2 cellular contexts compared by ENCODE assay signal in the genomic region with DNA sequence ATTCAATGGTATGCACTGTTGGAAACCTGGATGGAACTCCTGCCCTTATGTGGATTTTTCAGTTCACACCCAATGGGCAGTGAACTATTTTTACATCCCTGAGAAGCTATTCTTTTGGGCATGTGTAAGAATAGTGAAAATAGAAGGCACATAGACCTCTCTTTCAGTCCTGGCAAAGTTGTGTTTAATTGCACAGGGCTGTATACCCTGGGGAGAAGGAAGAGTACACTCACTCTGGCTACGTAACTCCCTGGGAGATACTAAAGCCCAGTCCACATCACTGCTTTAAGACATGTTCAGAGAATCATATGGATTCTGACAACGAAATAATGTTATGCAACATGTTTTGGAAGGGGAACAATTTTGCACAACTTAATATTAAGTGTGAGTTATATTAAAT.
TF ChIP-seq lines count a peak whose summit lies in the region.

No MANE protein-coding gene starts in this region.

TF ChIP-seq in GM12878, 131 proteins besides CTCF, POLR2A, EP300 and RAD21:
- TF ChIP-seq PML (IDR thresholded peaks at IDR 0.05; ENCODE audit: low read length) (no peak), KAT2A (conservative IDR thresholded peaks at IDR 0.05; ENCODE audit: control insufficient read depth, low read depth, low read length) (no peak), IRF4 (IDR thresholded peaks at IDR 0.05; ENCODE audit: low read depth, low read length) (no peak), FOS (IDR thresholded peaks at IDR 0.05; ENCODE audit: borderline replicate concordance, extremely low read depth, insufficient read length) (no peak), NFYA (IDR thresholded peaks at IDR 0.05; ENCODE audit: borderline replicate concordance, low read depth, low read length) (no peak), TCF3 (IDR thresholded peaks at IDR 0.05; ENCODE audit: borderline replicate concordance, insufficient read depth, low read depth, low read length) (no peak)
- TF ChIP-seq, protein P1, sequence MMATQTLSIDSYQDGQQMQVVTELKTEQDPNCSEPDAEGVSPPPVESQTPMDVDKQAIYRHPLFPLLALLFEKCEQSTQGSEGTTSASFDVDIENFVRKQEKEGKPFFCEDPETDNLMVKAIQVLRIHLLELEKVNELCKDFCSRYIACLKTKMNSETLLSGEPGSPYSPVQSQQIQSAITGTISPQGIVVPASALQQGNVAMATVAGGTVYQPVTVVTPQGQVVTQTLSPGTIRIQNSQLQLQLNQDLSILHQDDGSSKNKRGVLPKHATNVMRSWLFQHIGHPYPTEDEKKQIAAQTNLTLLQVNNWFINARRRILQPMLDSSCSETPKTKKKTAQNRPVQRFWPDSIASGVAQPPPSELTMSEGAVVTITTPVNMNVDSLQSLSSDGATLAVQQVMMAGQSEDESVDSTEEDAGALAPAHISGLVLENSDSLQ (IDR thresholded peaks at IDR 0.05) = no peak
- TF ChIP-seq, protein P2, sequence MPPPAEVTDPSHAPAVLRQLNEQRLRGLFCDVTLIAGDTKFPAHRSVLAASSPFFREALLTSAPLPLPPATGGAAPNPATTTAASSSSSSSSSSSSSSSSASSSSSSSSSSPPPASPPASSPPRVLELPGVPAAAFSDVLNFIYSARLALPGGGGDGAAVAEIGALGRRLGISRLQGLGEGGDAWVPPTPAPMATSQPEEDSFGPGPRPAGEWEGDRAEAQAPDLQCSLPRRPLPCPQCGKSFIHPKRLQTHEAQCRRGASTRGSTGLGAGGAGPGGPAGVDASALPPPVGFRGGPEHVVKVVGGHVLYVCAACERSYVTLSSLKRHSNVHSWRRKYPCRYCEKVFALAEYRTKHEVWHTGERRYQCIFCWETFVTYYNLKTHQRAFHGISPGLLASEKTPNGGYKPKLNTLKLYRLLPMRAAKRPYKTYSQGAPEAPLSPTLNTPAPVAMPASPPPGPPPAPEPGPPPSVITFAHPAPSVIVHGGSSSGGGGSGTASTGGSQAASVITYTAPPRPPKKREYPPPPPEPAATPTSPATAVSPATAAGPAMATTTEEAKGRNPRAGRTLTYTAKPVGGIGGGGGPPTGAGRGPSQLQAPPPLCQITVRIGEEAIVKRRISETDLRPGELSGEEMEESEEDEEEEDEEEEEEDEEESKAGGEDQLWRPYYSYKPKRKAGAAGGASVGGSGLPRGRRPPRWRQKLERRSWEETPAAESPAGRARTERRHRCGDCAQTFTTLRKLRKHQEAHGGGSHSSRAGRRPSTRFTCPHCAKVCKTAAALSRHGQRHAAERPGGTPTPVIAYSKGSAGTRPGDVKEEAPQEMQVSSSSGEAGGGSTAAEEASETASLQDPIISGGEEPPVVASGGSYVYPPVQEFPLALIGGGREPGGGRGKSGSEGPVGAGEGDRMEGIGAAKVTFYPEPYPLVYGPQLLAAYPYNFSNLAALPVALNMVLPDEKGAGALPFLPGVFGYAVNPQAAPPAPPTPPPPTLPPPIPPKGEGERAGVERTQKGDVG (CRISPR knock-in tag; IDR thresholded peaks at IDR 0.05) = no peak
TF ChIP-seq in GM12878: peak in this region for 0.

TF ChIP-seq in neural cell, 6 proteins besides CTCF, POLR2A, EP300 and RAD21:
- TF ChIP-seq EZH2 (IDR thresholded peaks at IDR 0.05; ENCODE audit: borderline replicate concordance, insufficient read depth, low read length, poor library complexity, severe bottlenecking) (no peak), SMC3 (conservative IDR thresholded peaks at IDR 0.05; ENCODE audit: poor library complexity) (no peak), TAF1 (IDR thresholded peaks at IDR 0.05; ENCODE audit: low read depth) (no peak), POLR2AphosphoS5 (IDR thresholded peaks at IDR 0.05) (no peak), MXI1 (conservative IDR thresholded peaks at IDR 0.05; ENCODE audit: poor library complexity, severe bottlenecking) (no peak)
- TF ChIP-seq, protein P3, sequence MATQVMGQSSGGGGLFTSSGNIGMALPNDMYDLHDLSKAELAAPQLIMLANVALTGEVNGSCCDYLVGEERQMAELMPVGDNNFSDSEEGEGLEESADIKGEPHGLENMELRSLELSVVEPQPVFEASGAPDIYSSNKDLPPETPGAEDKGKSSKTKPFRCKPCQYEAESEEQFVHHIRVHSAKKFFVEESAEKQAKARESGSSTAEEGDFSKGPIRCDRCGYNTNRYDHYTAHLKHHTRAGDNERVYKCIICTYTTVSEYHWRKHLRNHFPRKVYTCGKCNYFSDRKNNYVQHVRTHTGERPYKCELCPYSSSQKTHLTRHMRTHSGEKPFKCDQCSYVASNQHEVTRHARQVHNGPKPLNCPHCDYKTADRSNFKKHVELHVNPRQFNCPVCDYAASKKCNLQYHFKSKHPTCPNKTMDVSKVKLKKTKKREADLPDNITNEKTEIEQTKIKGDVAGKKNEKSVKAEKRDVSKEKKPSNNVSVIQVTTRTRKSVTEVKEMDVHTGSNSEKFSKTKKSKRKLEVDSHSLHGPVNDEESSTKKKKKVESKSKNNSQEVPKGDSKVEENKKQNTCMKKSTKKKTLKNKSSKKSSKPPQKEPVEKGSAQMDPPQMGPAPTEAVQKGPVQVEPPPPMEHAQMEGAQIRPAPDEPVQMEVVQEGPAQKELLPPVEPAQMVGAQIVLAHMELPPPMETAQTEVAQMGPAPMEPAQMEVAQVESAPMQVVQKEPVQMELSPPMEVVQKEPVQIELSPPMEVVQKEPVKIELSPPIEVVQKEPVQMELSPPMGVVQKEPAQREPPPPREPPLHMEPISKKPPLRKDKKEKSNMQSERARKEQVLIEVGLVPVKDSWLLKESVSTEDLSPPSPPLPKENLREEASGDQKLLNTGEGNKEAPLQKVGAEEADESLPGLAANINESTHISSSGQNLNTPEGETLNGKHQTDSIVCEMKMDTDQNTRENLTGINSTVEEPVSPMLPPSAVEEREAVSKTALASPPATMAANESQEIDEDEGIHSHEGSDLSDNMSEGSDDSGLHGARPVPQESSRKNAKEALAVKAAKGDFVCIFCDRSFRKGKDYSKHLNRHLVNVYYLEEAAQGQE (IDR thresholded peaks at IDR 0.05; ENCODE audit: borderline replicate concordance) = no peak
